In the genomic region with DNA sequence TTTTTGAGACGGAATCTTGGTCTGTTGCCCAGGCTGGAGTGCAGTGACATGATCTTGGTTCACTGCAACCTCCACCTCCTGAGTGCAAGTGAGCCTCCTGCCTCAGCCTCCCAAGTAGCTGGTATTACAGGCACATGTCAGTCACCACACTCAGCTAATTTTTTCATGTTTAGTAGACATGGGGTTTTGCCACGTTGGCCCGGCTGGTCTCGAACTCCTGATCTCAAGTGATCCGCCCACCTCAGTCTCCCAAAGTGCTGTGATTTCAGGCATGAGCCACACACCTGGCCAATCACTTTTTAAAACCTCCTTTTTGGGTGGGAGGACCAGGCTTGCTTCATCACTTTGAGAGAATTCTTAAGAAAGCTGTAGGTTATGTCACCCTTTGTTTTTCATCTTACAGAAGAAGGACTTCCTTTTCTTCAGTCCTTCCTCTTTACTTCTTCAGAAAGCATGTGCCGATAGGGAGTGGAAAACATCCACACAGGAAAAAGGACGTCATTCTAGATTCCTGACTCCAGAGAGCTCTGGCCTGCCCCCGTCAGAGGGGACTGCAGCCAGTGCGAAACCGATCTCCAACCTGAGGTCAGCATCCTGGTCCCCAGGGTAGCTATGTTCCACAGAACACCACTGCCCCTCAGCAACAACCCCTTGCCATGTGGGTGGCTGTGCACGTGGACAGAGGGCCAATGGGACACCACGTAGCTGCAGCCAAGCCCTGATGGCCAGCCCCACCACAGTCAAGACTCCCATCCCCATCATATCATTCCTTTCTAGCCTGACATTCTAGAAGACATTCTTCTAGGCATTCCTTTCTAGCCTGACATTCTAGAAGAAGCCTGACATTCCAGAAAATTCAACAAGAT, we compare ENCODE assay signal across 10 cellular contexts. TPM values are rescaled to one million over a fixed set of nuclear protein-coding genes. Genes with fewer than 3 reads are reported as not detected.
DNase-seq lines count a peak whose midpoint lies in the region; ATAC-seq, FAIRE-seq and TF ChIP-seq lines count a peak whose summit lies in the region.
"Had no signal": no experiment of that assay in that cellular context is flagged by ENCODE, and none has a peak within 500 bp of the region (broad histone marks: within the 10 kb centered on the region; RNA-seq: fewer than 3 reads in every experiment).

No MANE protein-coding gene starts in this region.

- H3K79me2 ChIP-seq in GM12878 (ENCODE audit: control insufficient read depth, insufficient read depth, low read length): no peaks in the 10 kb centered on the region

- H3K4me2 ChIP-seq in GM12878 (ENCODE audit: control insufficient read depth, insufficient read depth): no peak overlapping the region

- no peak for FAIRE-seq in GM12878 (lab: Jason Lieb, UNC)
- FAIRE-seq: HTR-8/SVneo had no signal

- H3K36me3 ChIP-seq in GM12878 (ENCODE audit: control insufficient read depth in 2 of 2, insufficient read depth in 2 of 2, low read length in 1 of 2) (peaks cover 0 to 38% of the 10 kb centered on the region in 2 experiments; a peak in 2 of 4 replicates), lower lobe of right lung (peaks cover 34% of the 10 kb centered on the region), upper lobe of left lung (peaks cover 0 to 6% (median 0%) of the 10 kb centered on the region in 4 donors)

- no peak overlapping the region for H3K4me3 Mint-ChIP-seq in activated T-cell treated with anti-CD3 and anti-CD28 coated beads, Interleukin-2, amount 50 U/mL, for 4 hours

- POLR2A ChIA-PET in GM12878 (lab: Charles Lee): interaction anchor here (0.6 to 1.8 kb wide), 6 partner anchors 10 to 43 kb away, joined by 3 to 7 read pairs (median 4); no protein-coding TSS in a partner anchor

- H4K20me1 ChIP-seq in GM12878 (ENCODE audit: control insufficient read depth, insufficient read depth): no peaks in the 10 kb centered on the region

- H3K27ac ChIP-seq in GM12878 (ENCODE audit: control insufficient read depth, insufficient read depth) (no peak overlapping the region), lower lobe of right lung (peak overlapping the region; percentile 24), upper lobe of left lung (peak overlapping the region; percentile 42 to 81 (median 64))

- no peak overlapping the region for H2AFZ ChIP-seq in GM12878 (ENCODE audit: control insufficient read depth, low read depth, low read length)

- H3K4me1 Mint-ChIP-seq in activated T-cell treated with anti-CD3 and anti-CD28 coated beads, Interleukin-2, amount 50 U/mL, for 4 hours (ENCODE audit: low read depth): peaks cover 11% of the 10 kb centered on the region

- H3K4me1 ChIP-seq in GM12878 (ENCODE audit: control insufficient read depth, insufficient read depth, low read length): peaks cover 9% of the 10 kb centered on the region
- peaks cover 16% of the 10 kb centered on the region for H3K4me1 ChIP-seq in lower lobe of right lung
- peaks cover 0 to 14% (median 8%) of the 10 kb centered on the region in 4 donors for H3K4me1 ChIP-seq in upper lobe of left lung

- in situ Hi-C loops in GM12878 (cut with MboI): no loop called here

- DNase-seq in activated T-cell treated with anti-CD3 and anti-CD28 coated beads, Interleukin-2, amount 50 U/mL, for 48 hours: peak; percentile 40 to 56
- DNase-seq in activated T-cell treated with anti-CD3 and anti-CD28 coated beads, Interleukin-2, amount 50 U/mL, for 4 hours: no peak
- DNase-seq in GM12878 (ENCODE audit: low read depth, low spot score) (no peak), lower lobe of right lung (no peak), upper lobe of left lung (peak in 1 of 2 donors; percentile 73), cerebellum (ENCODE audit: low spot score) (no peak), NCI-H1694 treated with DMSO at 0.1 percent for 48 hours (lab: John Stamatoyannopoulos, UW) (no peak), omental fat pad (ENCODE audit: low spot score) (no peak)

- BruUV-seq in GM12878 (replicated peaks; lab: Mats Ljungman, UMichigan): no TSS peak

- TF ChIP-seq EP300 in GM12878 (IDR thresholded peaks at IDR 0.05; ENCODE audit: borderline replicate concordance in 1 of 2, control insufficient read depth in 1 of 2, low read depth in 2 of 2, low read length in 2 of 2): no peak
- no peak for TF ChIP-seq EP300 in upper lobe of left lung (IDR thresholded peaks at IDR 0.05)

- H3K36me3 Mint-ChIP-seq in activated T-cell treated with anti-CD3 and anti-CD28 coated beads, Interleukin-2, amount 50 U/mL, for 4 hours (ENCODE audit: insufficient read depth): no peaks in the 10 kb centered on the region

- SMC1A ChIA-PET in GM12878 (lab: Charles Lee; ENCODE audit: uncharacterized antibody, unreplicated experiment): interaction anchor here (0.6 to 5.1 kb wide), 12 partner anchors 11 to 649 kb away, joined by 3 to 37 read pairs (median 4); a partner anchor contains a TSS

- ATAC-seq in activated T-cell treated with anti-CD3 and anti-CD28 coated beads, Interleukin-2, amount 50 U/mL, for 4 hours: no peak
- no peak for ATAC-seq in GM12878
- ATAC-seq in lower lobe of right lung: peak; percentile 63 to 76
- ATAC-seq in upper lobe of left lung (ENCODE audit: low FRiP score in 2 of 2): peak; percentile 45 to 78
- no peak for ATAC-seq in omental fat pad (ENCODE audit: low FRiP score)

- H3K9me3 ChIP-seq in GM12878 (replicated peaks; ENCODE audit: control insufficient read depth, insufficient read depth, low read length): no peaks in the 10 kb centered on the region
- H3K9me3 ChIP-seq in lower lobe of right lung: no peaks in the 10 kb centered on the region
- no peaks in the 10 kb centered on the region for H3K9me3 ChIP-seq in upper lobe of left lung

- no peaks in the 10 kb centered on the region for H3K9me3 Mint-ChIP-seq in activated T-cell treated with anti-CD3 and anti-CD28 coated beads, Interleukin-2, amount 50 U/mL, for 4 hours

- no peaks in the 10 kb centered on the region for H3K27me3 Mint-ChIP-seq in activated T-cell treated with anti-CD3 and anti-CD28 coated beads, Interleukin-2, amount 50 U/mL, for 4 hours (ENCODE audit: low read depth)

- TF ChIP-seq CTCF in GM12878 (IDR thresholded peaks at IDR 0.05 in 2 of 3, conservative IDR thresholded peaks at IDR 0.05 in 1 of 3; ENCODE audit: control insufficient read depth in 2 of 3, extremely low read depth in 1 of 3, insufficient read depth in 1 of 3, low read depth in 3 of 3, low read length in 3 of 3) (no peak), lower lobe of right lung (IDR thresholded peaks at IDR 0.05) (no peak), upper lobe of left lung (IDR thresholded peaks at IDR 0.05) (no peak), omental fat pad (IDR thresholded peaks at IDR 0.05) (no peak)

- H3K27me3 ChIP-seq in GM12878 (replicated peaks in 1 of 2; ENCODE audit: control insufficient read depth in 2 of 2, insufficient read depth in 2 of 2, low read length in 1 of 2) (no peaks in the 10 kb centered on the region), lower lobe of right lung (ENCODE audit: low read depth) (no peaks in the 10 kb centered on the region), upper lobe of left lung (no peaks in the 10 kb centered on the region)

- H3K4me3 ChIP-seq in GM12878: no peak overlapping the region
- H3K4me3 ChIP-seq in lower lobe of right lung: no peak overlapping the region
- no peak overlapping the region for H3K4me3 ChIP-seq in upper lobe of left lung

- TF ChIP-seq POLR2A in GM12878 (IDR thresholded peaks at IDR 0.05; ENCODE audit: low read depth, low read length) (0 out of 2 replicates have a peak, but pooled peaks have one; percentile 17), upper lobe of left lung (IDR thresholded peaks at IDR 0.05) (peak in 1 of 4 donors; percentile 26)

- WGBS in GM12878 (ENCODE audit: insufficient coverage, insufficient replicate concordance, low lambda C conversion rate, missing lambda C conversion rate): 70% methylated on average over 12 of the region's 12 CpGs
- 61 to 73% methylated on average over 12 of the region's 12 CpGs for WGBS in upper lobe of left lung, 2 donors

- CTCF ChIA-PET in GM12878 (lab: Yijun Ruan, JAX): interaction anchor here (0.9 to 1.6 kb wide), 7 partner anchors 12 to 117 kb away, joined by 3 to 5 read pairs (median 3); no protein-coding TSS in a partner anchor

- H3K9ac ChIP-seq in GM12878 (ENCODE audit: control insufficient read depth, insufficient read depth, low read length): no peak overlapping the region

- no peak for TF ChIP-seq RAD21 in GM12878 (IDR thresholded peaks at IDR 0.05; ENCODE audit: insufficient read depth, low read depth, low read length)

- intact Hi-C loops in GM12878 (cut with micrococcal nuclease; ENCODE audit: unreplicated experiment): no loop called here
- intact Hi-C loops in lower lobe of right lung (cut with DNase I): no loop called here

- RAD21 ChIA-PET in GM12878 (lab: Charles Lee; ENCODE audit: unreplicated experiment): interaction anchor here (0.5 to 2.9 kb wide), 6 partner anchors 11 to 294 kb away, joined by 3 to 10 read pairs (median 4); a partner anchor contains a TSS

TF ChIP-seq in GM12878, 131 proteins besides CTCF, POLR2A, EP300 and RAD21 (continues in another document):
- TF ChIP-seq SRF (IDR thresholded peaks at IDR 0.05; ENCODE audit: low read depth in 2 of 2, low read length in 2 of 2): no peak
- no peak for TF ChIP-seq HCFC1 (IDR thresholded peaks at IDR 0.05; ENCODE audit: low read length)
- no peak for TF ChIP-seq ZNF24 (IDR thresholded peaks at IDR 0.05)
- no peak for TF ChIP-seq CREB1 (IDR thresholded peaks at IDR 0.05; ENCODE audit: low read depth)
- TF ChIP-seq YBX1 (IDR thresholded peaks at IDR 0.05): no peak

RNA-seq across cellular contexts. Expression of a gene that starts 21.9 kb away (rescaled TPM):
- total RNA-seq in activated T-cell treated with anti-CD3 and anti-CD28 coated beads, Interleukin-2, amount 50 U/mL, for 4 hours: 1 to 10 TPM in 1 of 3 donors, under 1 TPM in 2; 0.66 to 1.9 (median 0.89) TPM
- 173 and 175 TPM in 2 replicates for total RNA-seq in GM12878 (2013; cell fraction: nucleolus; rRNA removed)
- total RNA-seq in GM12878 (2014; rRNA removed) (85.5 and 99.5 TPM in 2 replicates), GM12878 (2014; rRNA removed; fragmentation: Illumina TruSeq; extraction: Trizol) (95.7 and 98.4 TPM in 2 replicates), GM12878 (2021) (68.8 and 71.1 TPM in 2 replicates), lower lobe of right lung (211 TPM), upper lobe of left lung (100 to 1,000 TPM in 4 of 6 donors, 10 to 100 TPM in 2; 68.5 to 202 (median 143) TPM), cerebellum (2.5 TPM), omental fat pad (10 to 100 TPM; 20.4 to 85.0 (median 44.4) TPM)
- polyA plus RNA-seq in GM12878 (2011; ENCODE audit: low read depth): 19.4 TPM
- polyA plus RNA-seq in GM12878 (2011; rRNA removed) (256 and 273 TPM in 2 replicates), GM12878 (2014; fragmentation: Illumina TruSeq; extraction: Trizol) (96.9 and 98.4 TPM in 2 replicates), GM12878 (2014; fragmentation: Nextera tagmentation; extraction: Ambion mirVana) (10 to 100 TPM; 31.4 to 61.2 TPM), GM12878 (2014; rRNA removed) (82.0 and 91.3 TPM in 2 replicates), GM12878 (2016; fragmentation: Nextera tagmentation; extraction: Ambion mirVana) (10 to 100 TPM; 43.4 to 49.1 TPM)
- 202 and 240 TPM in 2 replicates for polyA plus RNA-seq in GM12878 (2011; cell fraction: cytosol; rRNA removed)
- polyA plus RNA-seq in GM12878 (2011; cell fraction: nucleus; rRNA removed): 192 and 214 TPM in 2 replicates
- polyA plus RNA-seq in GM12878 (2012): 24.9 and 29.9 TPM in 2 replicates
- polyA minus RNA-seq in GM12878 (2011; rRNA and poly(A)+ RNA removed): 214 and 342 TPM in 2 replicates
- polyA minus RNA-seq in GM12878 (2011; cell fraction: cytosol; rRNA and poly(A)+ RNA removed): 62.0 and 76.6 TPM in 2 replicates
- polyA minus RNA-seq in GM12878 (2011; cell fraction: nucleus; rRNA and poly(A)+ RNA removed): 58.5 and 84.8 TPM in 2 replicates
- polyA plus RNA-seq: neural cell had no signal

Comparison
In these comparisons a context has a peak if more than half of its experiments do, and no peak if none do; other contexts are left out.
1. DNase-seq: peak in activated T-cell treated with anti-CD3 and anti-CD28 coated beads, Interleukin-2, amount 50 U/mL, for 48 hours (2 of 2); none in activated T-cell treated with anti-CD3 and anti-CD28 coated beads, Interleukin-2, amount 50 U/mL, for 4 hours (single experiment), GM12878 (single experiment), lower lobe of right lung (single experiment), cerebellum (single experiment), NCI-H1694 treated with DMSO at 0.1 percent for 48 hours (single experiment) and omental fat pad (single experiment).
2. ATAC-seq: peak in lower lobe of right lung (2 of 2) and upper lobe of left lung (2 of 2); none in activated T-cell treated with anti-CD3 and anti-CD28 coated beads, Interleukin-2, amount 50 U/mL, for 4 hours (0 of 2), GM12878 (single experiment) and omental fat pad (single experiment).